1 cellular context compared by ENCODE assay signal in the genomic region with DNA sequence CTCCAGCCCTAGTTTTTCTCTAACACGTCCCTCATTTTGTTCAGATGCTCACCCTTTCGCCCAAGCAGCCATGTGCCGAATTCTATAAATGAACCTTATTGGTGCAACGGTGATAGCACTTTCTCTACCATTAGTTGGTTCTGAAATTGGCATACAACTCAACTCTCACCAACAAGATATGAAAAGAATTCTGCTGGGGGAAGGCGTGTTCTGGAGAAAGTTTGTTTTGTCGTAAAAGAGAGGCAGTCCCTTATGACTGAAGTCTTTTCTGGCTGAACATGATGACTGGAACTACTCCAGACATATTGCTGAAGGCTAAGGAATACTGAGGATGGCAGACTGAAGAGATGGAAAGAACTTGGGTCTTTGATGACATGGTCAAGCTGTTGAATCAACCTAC.
TF ChIP-seq lines count a peak whose summit lies in the region.

No MANE protein-coding gene starts in this region.

TF ChIP-seq in GM23338, 12 proteins besides CTCF, POLR2A, EP300 and RAD21 (continued from another document):
- TF ChIP-seq, protein P1, sequence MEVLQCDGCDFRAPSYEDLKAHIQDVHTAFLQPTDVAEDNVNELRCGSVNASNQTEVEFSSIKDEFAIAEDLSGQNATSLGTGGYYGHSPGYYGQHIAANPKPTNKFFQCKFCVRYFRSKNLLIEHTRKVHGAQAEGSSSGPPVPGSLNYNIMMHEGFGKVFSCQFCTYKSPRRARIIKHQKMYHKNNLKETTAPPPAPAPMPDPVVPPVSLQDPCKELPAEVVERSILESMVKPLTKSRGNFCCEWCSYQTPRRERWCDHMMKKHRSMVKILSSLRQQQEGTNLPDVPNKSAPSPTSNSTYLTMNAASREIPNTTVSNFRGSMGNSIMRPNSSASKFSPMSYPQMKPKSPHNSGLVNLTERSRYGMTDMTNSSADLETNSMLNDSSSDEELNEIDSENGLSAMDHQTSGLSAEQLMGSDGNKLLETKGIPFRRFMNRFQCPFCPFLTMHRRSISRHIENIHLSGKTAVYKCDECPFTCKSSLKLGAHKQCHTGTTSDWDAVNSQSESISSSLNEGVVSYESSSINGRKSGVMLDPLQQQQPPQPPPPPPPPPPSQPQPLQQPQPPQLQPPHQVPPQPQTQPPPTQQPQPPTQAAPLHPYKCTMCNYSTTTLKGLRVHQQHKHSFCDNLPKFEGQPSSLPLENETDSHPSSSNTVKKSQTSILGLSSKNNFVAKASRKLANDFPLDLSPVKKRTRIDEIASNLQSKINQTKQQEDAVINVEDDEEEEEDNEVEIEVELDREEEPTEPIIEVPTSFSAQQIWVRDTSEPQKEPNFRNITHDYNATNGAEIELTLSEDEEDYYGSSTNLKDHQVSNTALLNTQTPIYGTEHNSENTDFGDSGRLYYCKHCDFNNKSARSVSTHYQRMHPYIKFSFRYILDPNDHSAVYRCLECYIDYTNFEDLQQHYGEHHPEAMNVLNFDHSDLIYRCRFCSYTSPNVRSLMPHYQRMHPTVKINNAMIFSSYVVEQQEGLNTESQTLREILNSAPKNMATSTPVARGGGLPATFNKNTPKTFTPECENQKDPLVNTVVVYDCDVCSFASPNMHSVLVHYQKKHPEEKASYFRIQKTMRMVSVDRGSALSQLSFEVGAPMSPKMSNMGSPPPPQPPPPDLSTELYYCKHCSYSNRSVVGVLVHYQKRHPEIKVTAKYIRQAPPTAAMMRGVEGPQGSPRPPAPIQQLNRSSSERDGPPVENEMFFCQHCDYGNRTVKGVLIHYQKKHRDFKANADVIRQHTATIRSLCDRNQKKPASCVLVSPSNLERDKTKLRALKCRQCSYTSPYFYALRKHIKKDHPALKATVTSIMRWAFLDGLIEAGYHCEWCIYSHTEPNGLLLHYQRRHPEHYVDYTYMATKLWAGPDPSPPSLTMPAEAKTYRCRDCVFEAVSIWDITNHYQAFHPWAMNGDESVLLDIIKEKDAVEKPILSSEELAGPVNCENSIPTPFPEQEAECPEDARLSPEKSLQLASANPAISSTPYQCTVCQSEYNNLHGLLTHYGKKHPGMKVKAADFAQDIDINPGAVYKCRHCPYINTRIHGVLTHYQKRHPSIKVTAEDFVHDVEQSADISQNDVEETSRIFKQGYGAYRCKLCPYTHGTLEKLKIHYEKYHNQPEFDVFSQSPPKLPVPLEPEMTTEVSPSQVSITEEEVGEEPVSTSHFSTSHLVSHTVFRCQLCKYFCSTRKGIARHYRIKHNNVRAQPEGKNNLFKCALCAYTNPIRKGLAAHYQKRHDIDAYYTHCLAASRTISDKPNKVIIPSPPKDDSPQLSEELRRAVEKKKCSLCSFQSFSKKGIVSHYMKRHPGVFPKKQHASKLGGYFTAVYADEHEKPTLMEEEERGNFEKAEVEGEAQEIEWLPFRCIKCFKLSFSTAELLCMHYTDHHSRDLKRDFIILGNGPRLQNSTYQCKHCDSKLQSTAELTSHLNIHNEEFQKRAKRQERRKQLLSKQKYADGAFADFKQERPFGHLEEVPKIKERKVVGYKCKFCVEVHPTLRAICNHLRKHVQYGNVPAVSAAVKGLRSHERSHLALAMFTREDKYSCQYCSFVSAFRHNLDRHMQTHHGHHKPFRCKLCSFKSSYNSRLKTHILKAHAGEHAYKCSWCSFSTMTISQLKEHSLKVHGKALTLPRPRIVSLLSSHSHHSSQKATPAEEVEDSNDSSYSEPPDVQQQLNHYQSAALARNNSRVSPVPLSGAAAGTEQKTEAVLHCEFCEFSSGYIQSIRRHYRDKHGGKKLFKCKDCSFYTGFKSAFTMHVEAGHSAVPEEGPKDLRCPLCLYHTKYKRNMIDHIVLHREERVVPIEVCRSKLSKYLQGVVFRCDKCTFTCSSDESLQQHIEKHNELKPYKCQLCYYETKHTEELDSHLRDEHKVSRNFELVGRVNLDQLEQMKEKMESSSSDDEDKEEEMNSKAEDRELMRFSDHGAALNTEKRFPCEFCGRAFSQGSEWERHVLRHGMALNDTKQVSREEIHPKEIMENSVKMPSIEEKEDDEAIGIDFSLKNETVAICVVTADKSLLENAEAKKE (CRISPR knock-in tag; IDR thresholded peaks at IDR 0.05), result no peak
